In the genomic region with DNA sequence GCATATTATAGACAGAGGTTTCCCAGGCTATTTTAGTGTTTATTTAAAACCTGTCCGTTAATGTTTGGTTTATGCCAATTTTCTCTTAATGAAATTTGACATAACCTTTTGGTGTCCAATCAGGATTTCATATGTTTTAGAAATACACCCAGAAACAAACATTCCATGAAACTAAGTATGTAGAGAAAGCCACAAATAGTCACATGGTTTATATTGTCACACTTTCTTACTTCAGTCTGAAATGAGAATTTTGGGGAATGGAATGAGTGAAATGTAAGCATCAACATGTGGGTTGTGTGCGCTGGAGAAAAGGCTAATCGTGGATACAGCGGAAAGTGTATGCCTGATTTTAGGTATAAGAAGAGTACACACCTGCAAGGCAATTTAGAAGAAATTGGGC, we compare ENCODE assay signal across 29 cellular contexts.
"Had no signal": no experiment of that assay in that cellular context is flagged by ENCODE, and none has a peak within 500 bp of the region (broad histone marks: within the 10 kb centered on the region; RNA-seq: fewer than 3 reads in every experiment).

No MANE protein-coding gene starts in this region.

- H3K4me3 ChIP-seq: gastroesophageal sphincter, heart left ventricle, hepatocyte, left lung, ovary, psoas muscle, sigmoid colon, testis, tibial artery had no signal

- H3K4me3 Mint-ChIP-seq: dendritic cell treated with granulocyte-macrophage colony-stimulating factor and Interleukin-4, amounts not matched to agents 40 ng/mL and 50 ng/mL, for 4 days; endodermal cell; mesothelial cell of epicardium; naive thymus-derived CD8-positive, alpha-beta T cell; nephron progenitor cell; stimulated activated effector memory CD8-positive, alpha-beta T cell treated with anti-CD3 and anti-CD28 coated beads, Interleukin-12 subunit alpha, Interleukin-12 subunit beta, amount 100 ng/mL, for 72 hours; type B pancreatic cell had no signal

- H3K27ac Mint-ChIP-seq: dendritic cell treated with granulocyte-macrophage colony-stimulating factor and Interleukin-4, amounts not matched to agents 40 ng/mL and 50 ng/mL, for 4 days; endodermal cell; mesothelial cell of epicardium; naive thymus-derived CD8-positive, alpha-beta T cell; nephron progenitor cell; stimulated activated effector memory CD8-positive, alpha-beta T cell treated with anti-CD3 and anti-CD28 coated beads, Interleukin-12 subunit alpha, Interleukin-12 subunit beta, amount 100 ng/mL, for 72 hours; type B pancreatic cell had no signal

- FAIRE-seq: colon had no signal

- DNase-seq: effector CD8-positive, alpha-beta T cell; endodermal cell; foreskin keratinocyte; heart left ventricle; kidney; left lung; mesenchymal stem cell; naive thymus-derived CD8-positive, alpha-beta T cell; nephron progenitor cell; occipital lobe; ovary; posterior cingulate gyrus; psoas muscle; right cardiac atrium; sigmoid colon; stimulated activated CD4-positive, alpha-beta T cell treated with anti-CD3 and anti-CD28 coated beads, Interleukin-2, amount 100 ng/mL, for 24 hours; stimulated activated CD4-positive, alpha-beta T cell treated with anti-CD3 and anti-CD28 coated beads, Interleukin-4, amount 100 ng/mL, for 24 hours; stimulated activated naive CD8-positive, alpha-beta T cell treated with anti-CD3 and anti-CD28 coated beads, Interleukin-15, Interleukin-2, amounts not matched to agents 100 U/mL and 50 U/mL, for 24 hours; substantia nigra; testis; tibial artery had no signal

- ATAC-seq: esophagus mucosa; foreskin keratinocyte; gastroesophageal sphincter; heart left ventricle; left lung; naive thymus-derived CD8-positive, alpha-beta T cell; psoas muscle; right cardiac atrium; stimulated activated effector memory CD8-positive, alpha-beta T cell treated with anti-CD3 and anti-CD28 coated beads, Interleukin-12 subunit alpha, Interleukin-12 subunit beta, amount 100 ng/mL, for 72 hours; stimulated activated naive CD8-positive, alpha-beta T cell treated with anti-CD3 and anti-CD28 coated beads, Interleukin-15, Interleukin-2, amounts not matched to agents 100 U/mL and 50 U/mL, for 24 hours had no signal

- H3K9me3 Mint-ChIP-seq: dendritic cell treated with granulocyte-macrophage colony-stimulating factor and Interleukin-4, amounts not matched to agents 40 ng/mL and 50 ng/mL, for 4 days; endodermal cell; mesothelial cell of epicardium; naive thymus-derived CD8-positive, alpha-beta T cell; nephron progenitor cell; stimulated activated effector memory CD8-positive, alpha-beta T cell treated with anti-CD3 and anti-CD28 coated beads, Interleukin-12 subunit alpha, Interleukin-12 subunit beta, amount 100 ng/mL, for 72 hours; type B pancreatic cell had no signal

- H3K27me3 Mint-ChIP-seq: dendritic cell treated with granulocyte-macrophage colony-stimulating factor and Interleukin-4, amounts not matched to agents 40 ng/mL and 50 ng/mL, for 4 days; type B pancreatic cell had no signal

- H3K36me3 Mint-ChIP-seq: mesothelial cell of epicardium; naive thymus-derived CD8-positive, alpha-beta T cell; stimulated activated effector memory CD8-positive, alpha-beta T cell treated with anti-CD3 and anti-CD28 coated beads, Interleukin-12 subunit alpha, Interleukin-12 subunit beta, amount 100 ng/mL, for 72 hours; type B pancreatic cell had no signal

- H3K4me1 Mint-ChIP-seq: naive thymus-derived CD8-positive, alpha-beta T cell; stimulated activated effector memory CD8-positive, alpha-beta T cell treated with anti-CD3 and anti-CD28 coated beads, Interleukin-12 subunit alpha, Interleukin-12 subunit beta, amount 100 ng/mL, for 72 hours had no signal
